Comparison of ENCODE assay signal across 8 cellular contexts in the genomic region with DNA sequence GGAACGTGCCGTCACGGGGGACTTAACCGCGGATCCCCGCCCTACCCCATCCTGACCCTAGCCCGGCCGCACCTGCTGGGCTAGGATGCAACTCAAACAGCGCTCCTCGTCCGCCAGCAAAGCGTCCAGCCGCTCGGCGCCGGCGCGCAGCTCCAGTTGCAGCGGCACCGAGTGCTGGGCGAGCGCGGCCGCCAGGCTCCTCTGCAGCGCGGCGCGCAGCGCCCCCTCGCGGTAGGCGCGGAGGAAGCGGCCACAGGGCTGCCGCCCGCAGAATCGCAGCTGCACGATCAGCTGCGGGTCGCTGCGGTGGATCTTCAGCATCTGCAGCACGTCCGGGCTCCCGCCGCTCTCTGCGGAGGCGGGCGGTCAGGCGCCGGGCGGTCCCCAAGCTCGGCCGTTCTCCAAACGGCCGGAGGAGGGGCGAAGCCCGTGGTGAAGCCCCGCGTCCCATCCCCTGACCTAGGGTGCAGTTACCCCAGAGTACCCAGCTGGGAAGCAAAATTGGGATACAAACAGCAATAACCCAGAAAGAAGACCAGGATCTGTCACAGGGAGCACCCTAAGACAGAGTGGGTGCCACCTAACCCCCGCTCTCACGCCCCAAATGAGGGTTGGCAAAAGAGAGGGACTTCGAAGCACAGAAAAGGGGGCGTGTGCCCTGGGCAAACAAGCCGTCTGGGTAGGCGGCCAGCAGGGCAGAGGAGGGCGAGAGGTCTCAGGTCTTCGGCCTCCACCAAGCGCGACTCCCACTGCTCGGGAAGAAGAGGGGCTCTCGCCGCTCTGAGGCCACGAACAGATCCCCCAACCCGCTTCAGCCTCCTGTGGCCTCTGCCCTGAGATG. TPM values are rescaled to one million over a fixed set of nuclear protein-coding genes. Genes with fewer than 3 reads are reported as not detected.
DNase-seq lines count a peak whose midpoint lies in the region; ATAC-seq and TF ChIP-seq lines count a peak whose summit lies in the region.

No MANE protein-coding gene starts in this region.

- H3K27me3 Mint-ChIP-seq in activated naive CD8-positive, alpha-beta T cell treated with anti-CD3 and anti-CD28 coated beads, Interleukin-2, amount 50 U/mL, for 24 hours, result peaks cover 19% of the 10 kb centered on the region

- H3K9me3 ChIP-seq in Loucy (ENCODE audit: insufficient read depth, low read depth, low read length) (no peaks in the 10 kb centered on the region), left ventricle myocardium inferior (replicated peaks) (no peaks in the 10 kb centered on the region)

- no peaks in the 10 kb centered on the region for H3K9me3 Mint-ChIP-seq in activated naive CD8-positive, alpha-beta T cell treated with anti-CD3 and anti-CD28 coated beads, Interleukin-2, amount 50 U/mL, for 24 hours

- H3K4me3 ChIP-seq in Loucy (ENCODE audit: low read length, poor library complexity, severe bottlenecking) (no peak overlapping the region), left ventricle myocardium inferior (peak overlapping the region; percentile 51), lower leg skin (ENCODE audit: low read depth, poor library complexity, severe bottlenecking) (no peak overlapping the region)

- intact Hi-C loops in left ventricle myocardium inferior (cut with micrococcal nuclease) (no loop called here), lower leg skin (cut with DNase I; ENCODE audit: low total_unique reads) (loop anchor here (5.0 kb wide), 1 partner anchor 178 kb away; no protein-coding TSS in a partner anchor)

- peak; percentile 50 for ATAC-seq in activated naive CD8-positive, alpha-beta T cell treated with anti-CD3 and anti-CD28 coated beads, Interleukin-2, amount 50 U/mL, for 24 hours
- no peak for ATAC-seq in HG03432 (IDR thresholded peaks at IDR 0.05; ENCODE audit: unreplicated experiment)

- no peak overlapping the region for H3K27ac Mint-ChIP-seq in activated naive CD8-positive, alpha-beta T cell treated with anti-CD3 and anti-CD28 coated beads, Interleukin-2, amount 50 U/mL, for 24 hours

- H3F3A ChIP-seq in Loucy (ENCODE audit: low read depth), result no peaks in the 10 kb centered on the region

- no peaks in the 10 kb centered on the region for H3K36me3 Mint-ChIP-seq in activated naive CD8-positive, alpha-beta T cell treated with anti-CD3 and anti-CD28 coated beads, Interleukin-2, amount 50 U/mL, for 24 hours (ENCODE audit: low read depth)

- 25 to 35% methylated on average over 28 to 33 of the region's 74 CpGs for WGBS in lower leg skin, 2 donors

- H3K36me3 ChIP-seq in Loucy (ENCODE audit: insufficient read depth, low read length), result no peaks in the 10 kb centered on the region
- H3K36me3 ChIP-seq in left ventricle myocardium inferior, result no peaks in the 10 kb centered on the region

- no peak overlapping the region for H2AFZ ChIP-seq in Loucy (ENCODE audit: low read length)

- H4K20me1 ChIP-seq in Loucy (ENCODE audit: insufficient read depth, low read length, poor library complexity, severe bottlenecking), result peaks cover 6% of the 10 kb centered on the region

- no peak for TF ChIP-seq POLR2A in lower leg skin (IDR thresholded peaks at IDR 0.05)

- peaks cover 41% of the 10 kb centered on the region for H3K4me1 Mint-ChIP-seq in activated naive CD8-positive, alpha-beta T cell treated with anti-CD3 and anti-CD28 coated beads, Interleukin-2, amount 50 U/mL, for 24 hours

- no peak overlapping the region for H3K27ac ChIP-seq in left ventricle myocardium inferior (replicated peaks)

- DNase-seq in GM04504 (ENCODE audit: low read depth) (peak; percentile 40), T-helper 1 cell (peak; percentile 64 to 81 (median 68)), left ventricle myocardium inferior (peak; percentile 72), putamen (ENCODE audit: low spot score) (peak; percentile 75), lower leg skin (ENCODE audit: low spot score in 2 of 2) (no peak)
- peak; percentile 85 for DNase-seq in activated naive CD8-positive, alpha-beta T cell treated with anti-CD3 and anti-CD28 coated beads, Interleukin-2, amount 50 U/mL, for 24 hours

- no peaks in the 10 kb centered on the region for H3K9me2 ChIP-seq in Loucy (replicated peaks; ENCODE audit: low read depth, low read length)

- TF ChIP-seq CTCF in Loucy (conservative IDR thresholded peaks at IDR 0.05; ENCODE audit: low read length) (peak; percentile 77), left ventricle myocardium inferior (IDR thresholded peaks at IDR 0.05; ENCODE audit: borderline replicate concordance) (peak; percentile 97), lower leg skin (IDR thresholded peaks at IDR 0.05) (peak in 1 of 3 donors; percentile 53)

- H3K4me2 ChIP-seq in Loucy (ENCODE audit: low read depth, low read length, poor library complexity, severe bottlenecking), result peak overlapping the region; percentile 52

- no peaks in the 10 kb centered on the region for H3K27me3 ChIP-seq in Loucy (ENCODE audit: insufficient read depth, low read length, poor library complexity, severe bottlenecking)
- H3K27me3 ChIP-seq in left ventricle myocardium inferior (ENCODE audit: low read depth), result peaks cover 4% of the 10 kb centered on the region

- peaks cover 14% of the 10 kb centered on the region for H3K4me1 ChIP-seq in Loucy (ENCODE audit: insufficient read depth, low read length, poor library complexity, severe bottlenecking)
- peaks cover 46% of the 10 kb centered on the region for H3K4me1 ChIP-seq in left ventricle myocardium inferior

- H3K9ac ChIP-seq in Loucy (ENCODE audit: low read depth, low read length, poor library complexity, severe bottlenecking), result no peak overlapping the region

- peak overlapping the region; percentile 46 for H3K4me3 Mint-ChIP-seq in activated naive CD8-positive, alpha-beta T cell treated with anti-CD3 and anti-CD28 coated beads, Interleukin-2, amount 50 U/mL, for 24 hours

- peaks cover 5% of the 10 kb centered on the region; the same call in 1 of the 2 replicates for H3K79me2 ChIP-seq in Loucy (ENCODE audit: insufficient read depth, low read length)

RNA-seq across cellular contexts. Expression of gene TRADD, which starts 4.2 kb away (rescaled TPM):
- total RNA-seq in left ventricle myocardium inferior, result 9.8 TPM
- 10 to 100 TPM; 46.3 to 51.0 (median 49.4) TPM for total RNA-seq in lower leg skin

RNA-seq across cellular contexts. Expression of gene FBXL8, which starts 4.2 kb away (rescaled TPM):
- total RNA-seq in left ventricle myocardium inferior (9.4 TPM), lower leg skin (10 to 100 TPM; 47.3 to 97.8 (median 67.9) TPM)

RNA-seq across cellular contexts. Expression of gene B3GNT9, which starts 4.7 kb away (rescaled TPM):
- 9.8 TPM for total RNA-seq in left ventricle myocardium inferior
- 10 to 100 TPM; 10.3 to 18.0 (median 13.3) TPM for total RNA-seq in lower leg skin

RNA-seq across cellular contexts. Expression of gene HSF4, which starts 9.0 kb away (rescaled TPM):
- 70.5 TPM for total RNA-seq in left ventricle myocardium inferior
- total RNA-seq in lower leg skin, result 100 to 1,000 TPM in 1 of 4 donors, 10 to 100 TPM in 3; 48.3 to 131 (median 64.7) TPM

RNA-seq across cellular contexts. Expression of gene NOL3, which starts 14.8 kb away (rescaled TPM):
- 110 TPM for total RNA-seq in left ventricle myocardium inferior
- total RNA-seq in lower leg skin, result 100 to 1,000 TPM in 2 of 4 donors, 10 to 100 TPM in 2; 84.3 to 139 (median 115) TPM

Comparison
In these comparisons a context has a peak if more than half of its experiments do, and no peak if none do; other contexts are left out.
1. DNase-seq: peak in GM04504 (single experiment), T-helper 1 cell (5 of 5), activated naive CD8-positive, alpha-beta T cell treated with anti-CD3 and anti-CD28 coated beads, Interleukin-2, amount 50 U/mL, for 24 hours (single experiment), left ventricle myocardium inferior (single experiment) and putamen (single experiment); none in lower leg skin (0 of 2).